Comparison of ENCODE assay signal across 8 cellular contexts in the genomic region with DNA sequence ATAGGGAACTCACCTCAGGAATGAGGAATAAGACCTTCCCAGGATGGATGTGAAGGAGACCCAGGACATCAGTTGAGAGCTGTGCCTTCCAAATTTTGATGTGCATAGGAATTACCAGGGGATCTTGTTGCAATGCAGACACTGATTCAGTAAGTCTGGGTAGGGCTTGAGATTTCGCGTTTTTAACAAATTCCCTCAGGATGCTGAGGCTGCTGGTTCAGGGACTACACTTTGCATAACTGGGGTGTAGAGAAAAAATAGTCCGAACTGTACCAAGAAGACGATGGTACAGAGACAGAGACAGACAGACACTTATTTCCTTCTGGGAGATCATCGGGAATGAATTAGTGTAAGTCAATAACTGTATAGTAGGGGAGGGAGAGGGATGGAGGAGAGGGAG.
DNase-seq lines count a peak whose midpoint lies in the region; ATAC-seq and TF ChIP-seq lines count a peak whose summit lies in the region.

No MANE protein-coding gene starts in this region.

- H3K18ac ChIP-seq in IMR-90 (ENCODE audit: low read depth, low read length): no peak overlapping the region
- H3K18ac ChIP-seq in neuronal stem cell (ENCODE audit: low read length): no peak overlapping the region

- peak overlapping the region in 1 of 2 experiments; percentile 66; a peak in 2 of 4 replicates for H4K8ac ChIP-seq in IMR-90 (ENCODE audit: low read depth in 2 of 2, low read length in 2 of 2)
- no peak overlapping the region for H4K8ac ChIP-seq in neuronal stem cell (ENCODE audit: low read depth, low read length)

- H3K36me3 ChIP-seq in CD4-positive, CD25-positive, alpha-beta regulatory T cell (ENCODE audit: control insufficient read depth, insufficient read depth, low read length): no peaks in the 10 kb centered on the region
- H3K36me3 ChIP-seq in IMR-90 (ENCODE audit: control insufficient read depth, insufficient read depth, low read length) (no peaks in the 10 kb centered on the region), neuronal stem cell (replicated peaks in 1 of 2; ENCODE audit: control insufficient read depth in 2 of 2, insufficient read depth in 2 of 2, low read length in 2 of 2) (peaks cover 0 to 14% of the 10 kb centered on the region in 2 donors)

- H2BK120ac ChIP-seq in IMR-90 (ENCODE audit: low read depth, low read length) (no peak overlapping the region), neuronal stem cell (ENCODE audit: low read depth, low read length) (no peak overlapping the region)

- H2AK5ac ChIP-seq in IMR-90 (ENCODE audit: low read depth, low read length) (no peak overlapping the region), neuronal stem cell (ENCODE audit: low read depth, low read length) (no peak overlapping the region)

- peaks cover 17 to 45% (median 28%) of the 10 kb centered on the region in 4 donors for H3K4me1 Mint-ChIP-seq in CD4-positive, CD25-positive, alpha-beta regulatory T cell
- peaks cover 14% of the 10 kb centered on the region for H3K4me1 Mint-ChIP-seq in chondrocyte (ENCODE audit: low read depth)

- ATAC-seq in CD4-positive, CD25-positive, alpha-beta regulatory T cell (ENCODE audit: low read depth in 2 of 2): no peak
- ATAC-seq in IMR-90 (ENCODE audit: low read depth) (no peak), HG03159 (IDR thresholded peaks at IDR 0.05; ENCODE audit: unreplicated experiment) (no peak), HG02571 (IDR thresholded peaks at IDR 0.05; ENCODE audit: unreplicated experiment) (no peak)

- H3K4me1 ChIP-seq in CD4-positive, CD25-positive, alpha-beta regulatory T cell (ENCODE audit: control insufficient read depth, insufficient read depth, low read length, poor library complexity, severe bottlenecking): peaks cover 23% of the 10 kb centered on the region
- no peaks in the 10 kb centered on the region for H3K4me1 ChIP-seq in IMR-90 (ENCODE audit: control insufficient read depth, insufficient read depth, low read length)
- H3K4me1 ChIP-seq in neuronal stem cell (ENCODE audit: control insufficient read depth in 2 of 2, insufficient read depth in 1 of 2, low read depth in 1 of 2, low read length in 2 of 2): no peaks in the 10 kb centered on the region

- H3K4me3 ChIP-seq in CD4-positive, CD25-positive, alpha-beta regulatory T cell (ENCODE audit: low read depth, low read length): peak overlapping the region; percentile 62
- H3K4me3 ChIP-seq in IMR-90 (ENCODE audit: insufficient read depth, low read depth, low read length) (peak overlapping the region; percentile 47; the same call in 1 of the 2 replicates), neuronal stem cell (ENCODE audit: low read length in 2 of 2) (peak overlapping the region; percentile 7 to 77)

- peak overlapping the region; percentile 53 to 84 (median 84) for H3K27ac Mint-ChIP-seq in CD4-positive, CD25-positive, alpha-beta regulatory T cell
- no peak overlapping the region for H3K27ac Mint-ChIP-seq in chondrocyte (ENCODE audit: unreplicated experiment)

- H2BK15ac ChIP-seq in IMR-90 (ENCODE audit: low read depth, low read length) (no peak overlapping the region), neuronal stem cell (ENCODE audit: low read length) (no peak overlapping the region)

- no peak overlapping the region for H3K4ac ChIP-seq in IMR-90 (ENCODE audit: low read depth, low read length)
- no peak overlapping the region for H3K4ac ChIP-seq in neuronal stem cell (ENCODE audit: low read length)

- TF ChIP-seq CTCF in IMR-90 (conservative IDR thresholded peaks at IDR 0.05; ENCODE audit: low read depth, low read length): no peak
- no peak for TF ChIP-seq CTCF in chondrocyte (IDR thresholded peaks at IDR 0.05)
- TF ChIP-seq CTCF in RWPE1 (conservative IDR thresholded peaks at IDR 0.05; ENCODE audit: low read depth): no peak

- POLR2A ChIA-PET in IMR-90 (lab: Charles Lee; ENCODE audit: unreplicated experiment): no interaction called here
- POLR2A ChIA-PET in RWPE1 (lab: Yijun Ruan, JAX; ENCODE audit: low non-redundant PET): no interaction called here

- 90% methylated on average over 2 of the region's 5 CpGs; no CpG with 5 or more reads in 1 of the 2 experiments for WGBS in IMR-90 (ENCODE audit: extremely low coverage in 2 of 2, insufficient read length in 1 of 2), 2 experiments
- no CpG with 5 or more reads among the region's 5 CpGs for WGBS in neuronal stem cell (ENCODE audit: extremely low coverage in 2 of 2, insufficient read length in 2 of 2, insufficient replicate concordance in 1 of 2), 2 donors

- no peaks in the 10 kb centered on the region for H3K27me3 ChIP-seq in CD4-positive, CD25-positive, alpha-beta regulatory T cell (ENCODE audit: control insufficient read depth, insufficient read depth, low read length)
- H3K27me3 ChIP-seq in IMR-90 (ENCODE audit: control insufficient read depth, insufficient read depth, low read length) (no peaks in the 10 kb centered on the region), neuronal stem cell (ENCODE audit: control insufficient read depth in 3 of 3, insufficient read depth in 3 of 3, low read depth in 1 of 3, low read length in 3 of 3) (no peaks in the 10 kb centered on the region)

- peaks cover 0 to 5% (median 0%) of the 10 kb centered on the region in 7 donors for H3K9me3 Mint-ChIP-seq in CD4-positive, CD25-positive, alpha-beta regulatory T cell
- peaks cover 10% of the 10 kb centered on the region for H3K9me3 Mint-ChIP-seq in chondrocyte (ENCODE audit: low read depth)

- H3K27me3 Mint-ChIP-seq in CD4-positive, CD25-positive, alpha-beta regulatory T cell: peaks cover 15% of the 10 kb centered on the region
- H3K27me3 Mint-ChIP-seq in chondrocyte (ENCODE audit: low read depth): no peaks in the 10 kb centered on the region

- intact Hi-C loops in IMR-90 (cut with micrococcal nuclease): no loop called here

- H3K79me1 ChIP-seq in IMR-90 (ENCODE audit: low read depth in 1 of 2, low read length in 2 of 2): no peaks in the 10 kb centered on the region
- H3K79me1 ChIP-seq in neuronal stem cell (ENCODE audit: low read depth, low read length): no peaks in the 10 kb centered on the region

- H3K4me3 Mint-ChIP-seq in CD4-positive, CD25-positive, alpha-beta regulatory T cell: peak overlapping the region; percentile 73 to 87 (median 82)
- H3K4me3 Mint-ChIP-seq in chondrocyte (ENCODE audit: unreplicated experiment): peak overlapping the region; percentile 79

- H3K9ac ChIP-seq in IMR-90 (ENCODE audit: low read depth, low read length) (no peak overlapping the region), neuronal stem cell (ENCODE audit: low read depth, low read length, poor library complexity) (no peak overlapping the region)

- in situ Hi-C loops in IMR-90 (cut with MboI; ENCODE audit: low sequenced_read_pairs): no loop called here

- TF ChIP-seq POLR2A in IMR-90 (IDR thresholded peaks at IDR 0.05; ENCODE audit: low read depth, low read length): no peak

- H3K36me3 Mint-ChIP-seq in CD4-positive, CD25-positive, alpha-beta regulatory T cell: no peaks in the 10 kb centered on the region
- H3K36me3 Mint-ChIP-seq in chondrocyte (ENCODE audit: low read depth): no peaks in the 10 kb centered on the region

- no peak overlapping the region for H4K91ac ChIP-seq in IMR-90 (ENCODE audit: insufficient read depth, low read depth, low read length)
- no peak overlapping the region for H4K91ac ChIP-seq in neuronal stem cell (ENCODE audit: low read depth, low read length, poor library complexity)

- no peak overlapping the region for H2AFZ ChIP-seq in IMR-90 (replicated peaks; ENCODE audit: low read length, poor library complexity)
- peak overlapping the region; percentile 97 for H2AFZ ChIP-seq in neuronal stem cell (ENCODE audit: low read length)

- no peaks in the 10 kb centered on the region for H3K9me3 ChIP-seq in CD4-positive, CD25-positive, alpha-beta regulatory T cell (ENCODE audit: control insufficient read depth in 2 of 2, low read length in 2 of 2)
- no peaks in the 10 kb centered on the region for H3K9me3 ChIP-seq in IMR-90 (ENCODE audit: control insufficient read depth, insufficient read depth, low read length)
- H3K9me3 ChIP-seq in neuronal stem cell (replicated peaks in 1 of 2; ENCODE audit: control insufficient read depth in 2 of 2, insufficient read depth in 1 of 2, low read depth in 1 of 2, low read length in 2 of 2): no peaks in the 10 kb centered on the region

- no TSS peak for BruUV-seq in IMR-90 (replicated peaks; lab: Mats Ljungman, UMichigan)

- H2AK9ac ChIP-seq in IMR-90 (replicated peaks; ENCODE audit: low read depth, low read length, poor library complexity): no peak overlapping the region

- H3K14ac ChIP-seq in IMR-90 (replicated peaks; ENCODE audit: low read depth, low read length): no peak overlapping the region
- H3K14ac ChIP-seq in neuronal stem cell (ENCODE audit: low read length): no peak overlapping the region

- H2BK20ac ChIP-seq in IMR-90 (ENCODE audit: low read depth, low read length): no peak overlapping the region

- no peak for TF ChIP-seq RAD21 in IMR-90 (IDR thresholded peaks at IDR 0.05; ENCODE audit: low read length)

- CTCF ChIA-PET in IMR-90 (lab: Yijun Ruan, JAX) (no interaction called here), RWPE1 (lab: Yijun Ruan, JAX) (interaction anchor here (0.7 kb wide), 1 partner anchor 9 kb away, joined by 3 read pairs; no protein-coding TSS in a partner anchor)

- no peak overlapping the region for H3K56ac ChIP-seq in IMR-90 (ENCODE audit: extremely low read depth, insufficient read depth, low read length)

- no peak overlapping the region for H2BK12ac ChIP-seq in neuronal stem cell (ENCODE audit: low read length)

- H4K5ac ChIP-seq in IMR-90 (ENCODE audit: low read depth, low read length): no peak overlapping the region

- no peak overlapping the region for H3K23ac ChIP-seq in IMR-90 (ENCODE audit: low read depth, low read length)
- H3K23ac ChIP-seq in neuronal stem cell (ENCODE audit: low read depth, low read length, poor library complexity): no peak overlapping the region

- no peaks in the 10 kb centered on the region for H4K20me1 ChIP-seq in IMR-90 (ENCODE audit: insufficient read depth, low read length)

- peak overlapping the region; percentile 47 for H3K27ac ChIP-seq in CD4-positive, CD25-positive, alpha-beta regulatory T cell (ENCODE audit: insufficient read depth, low read length, poor library complexity, severe bottlenecking)
- H3K27ac ChIP-seq in IMR-90 (ENCODE audit: insufficient read depth, low read length): no peak overlapping the region
- no peak overlapping the region for H3K27ac ChIP-seq in neuronal stem cell (replicated peaks; ENCODE audit: low read length)
- H3K27ac ChIP-seq in RWPE1: no peak overlapping the region

- dilution Hi-C loops in IMR-90 (cut with HindIII; ENCODE audit: low sequenced_read_pairs, unreplicated experiment): no loop called here

- DNase-seq in CD4-positive, CD25-positive, alpha-beta regulatory T cell: peak in 1 of 3 donors; percentile 0
- DNase-seq in IMR-90 (no peak), chondrocyte (ENCODE audit: low spot score) (no peak), neuronal stem cell (ENCODE audit: low spot score) (peak; percentile 4), SK-N-DZ (ENCODE audit: low spot score) (no peak), RWPE1 (ENCODE audit: low spot score) (no peak)

- H3K4me2 ChIP-seq in IMR-90 (ENCODE audit: low read depth, low read length) (peak overlapping the region; percentile 72), neuronal stem cell (ENCODE audit: insufficient read depth, low read length, poor library complexity, severe bottlenecking) (peak overlapping the region; percentile 61)

- H3K9me1 ChIP-seq in IMR-90 (ENCODE audit: insufficient read depth, low read length): no peaks in the 10 kb centered on the region

- no peak overlapping the region for H2BK5ac ChIP-seq in IMR-90 (ENCODE audit: low read depth, low read length, poor library complexity, severe bottlenecking)
- no peak overlapping the region for H2BK5ac ChIP-seq in neuronal stem cell (ENCODE audit: low read length)
